ENCODE assay signal across 1 cellular context in genomic region chr19:3284759-3285646, GRCh38.
A peak's percentile ranks its signal among the peaks of the same experiment; 100 is the strongest.
TF ChIP-seq lines count a peak whose summit lies in the region.

No MANE protein-coding gene starts in this region.

TF ChIP-seq in HepG2, 621 proteins besides CTCF, POLR2A, EP300 and RAD21 (continued from another document and continues in another):
- TF ChIP-seq ZBTB39 (CRISPR knock-in tag; IDR thresholded peaks at IDR 0.05) (no peak), AKNA (CRISPR knock-in tag; IDR thresholded peaks at IDR 0.05; ENCODE audit: borderline replicate concordance) (no peak), ZNF446 (CRISPR knock-in tag; IDR thresholded peaks at IDR 0.05) (0 out of 2 replicates have a peak, but pooled peaks have one; percentile 47), REPIN1 (CRISPR knock-in tag; IDR thresholded peaks at IDR 0.05; ENCODE audit: borderline replicate concordance, low read depth) (no peak), SCMH1 (CRISPR knock-in tag; IDR thresholded peaks at IDR 0.05; ENCODE audit: borderline replicate concordance) (no peak), ZNF850 (CRISPR knock-in tag; conservative IDR thresholded peaks at IDR 0.05) (no peak), HDAC1 (CRISPR knock-in tag; IDR thresholded peaks at IDR 0.05) (no peak; the same call in 1 of the 2 replicates), SALL1 (CRISPR knock-in tag; IDR thresholded peaks at IDR 0.05) (peak; percentile 62), YEATS2 (CRISPR knock-in tag; IDR thresholded peaks at IDR 0.05; ENCODE audit: borderline replicate concordance) (peak; percentile 38; the same call in 1 of the 2 replicates), ZC3H13 (CRISPR knock-in tag; IDR thresholded peaks at IDR 0.05) (no peak), SNAPC5 (CRISPR knock-in tag; IDR thresholded peaks at IDR 0.05; ENCODE audit: borderline replicate concordance) (no peak), WIZ (CRISPR knock-in tag; IDR thresholded peaks at IDR 0.05) (no peak), STAT6 (CRISPR knock-in tag; IDR thresholded peaks at IDR 0.05; ENCODE audit: borderline replicate concordance) (no peak), SOX5 (CRISPR knock-in tag; IDR thresholded peaks at IDR 0.05; ENCODE audit: borderline replicate concordance) (no peak), ZNF646 (CRISPR knock-in tag; IDR thresholded peaks at IDR 0.05) (no peak), ZNF335 (CRISPR knock-in tag; IDR thresholded peaks at IDR 0.05) (no peak), NRL (CRISPR knock-in tag; IDR thresholded peaks at IDR 0.05; ENCODE audit: borderline replicate concordance) (no peak), ZNF414 (CRISPR knock-in tag; IDR thresholded peaks at IDR 0.05) (no peak), AKAP8 (CRISPR knock-in tag; IDR thresholded peaks at IDR 0.05) (no peak), BCLAF1 (IDR thresholded peaks at IDR 0.05) (no peak), RFXAP (CRISPR knock-in tag; IDR thresholded peaks at IDR 0.05; ENCODE audit: borderline replicate concordance) (peak; percentile 39; the same call in 1 of the 2 replicates), ZC3H4 (CRISPR knock-in tag; IDR thresholded peaks at IDR 0.05; ENCODE audit: borderline replicate concordance) (no peak), ZNF343 (CRISPR knock-in tag; IDR thresholded peaks at IDR 0.05) (no peak), TFDP1 (CRISPR knock-in tag; IDR thresholded peaks at IDR 0.05; ENCODE audit: borderline replicate concordance) (no peak), ZNF383 (CRISPR knock-in tag; IDR thresholded peaks at IDR 0.05; ENCODE audit: borderline replicate concordance) (no peak), ZNF562 (CRISPR knock-in tag; IDR thresholded peaks at IDR 0.05; ENCODE audit: borderline replicate concordance) (no peak), ZNF614 (CRISPR knock-in tag; IDR thresholded peaks at IDR 0.05; ENCODE audit: borderline replicate concordance) (0 out of 2 replicates have a peak, but pooled peaks have one; percentile 27), CREM (IDR thresholded peaks at IDR 0.05) (no peak), CREM (CRISPR knock-in tag; IDR thresholded peaks at IDR 0.05) (no peak), ZNF484 (CRISPR knock-in tag; IDR thresholded peaks at IDR 0.05; ENCODE audit: borderline replicate concordance, low read depth) (no peak), ZMYM4 (CRISPR knock-in tag; IDR thresholded peaks at IDR 0.05) (no peak), ATF3 (CRISPR knock-in tag; IDR thresholded peaks at IDR 0.05) (no peak)
